Comparison of ENCODE assay signal across 9 cellular contexts in genomic region chr19:58229255-58229639, GRCh38. TPM values are rescaled to one million over a fixed set of nuclear protein-coding genes. Genes with fewer than 3 reads are reported as not detected.
A peak's percentile ranks its signal among the peaks of the same experiment; 100 is the strongest.
DNase-seq lines count a peak whose midpoint lies in the region; ATAC-seq, FAIRE-seq and TF ChIP-seq lines count a peak whose summit lies in the region.
"Had no signal": no experiment of that assay in that cellular context is flagged by ENCODE, and none has a peak within 500 bp of the region (broad histone marks: within the 10 kb centered on the region; RNA-seq: fewer than 3 reads in every experiment).

No MANE protein-coding gene starts in this region.

- H3K4me1 Mint-ChIP-seq in T-helper 17 cell (peaks cover 5% of the 10 kb centered on the region), mesothelial cell of epicardium (peaks cover 20% of the 10 kb centered on the region), type B pancreatic cell (ENCODE audit: unreplicated experiment) (peaks cover 8% of the 10 kb centered on the region)
- H3K4me1 Mint-ChIP-seq in effector memory CD8-positive, alpha-beta T cell (ENCODE audit: low read depth in 2 of 2), result peaks cover 20 to 23% of the 10 kb centered on the region in 2 donors

- peaks cover 10% of the 10 kb centered on the region for H3K36me3 Mint-ChIP-seq in T-helper 17 cell (ENCODE audit: low read depth)
- H3K36me3 Mint-ChIP-seq in effector memory CD8-positive, alpha-beta T cell (ENCODE audit: insufficient read depth), result peaks cover 24% of the 10 kb centered on the region
- H3K36me3 Mint-ChIP-seq in mesothelial cell of epicardium, result peaks cover 54% of the 10 kb centered on the region
- H3K36me3 Mint-ChIP-seq in type B pancreatic cell, result peaks cover 53% of the 10 kb centered on the region

- FAIRE-seq in GM12891 (lab: Jason Lieb, UNC), result no peak
- FAIRE-seq: islet of Langerhans had no signal

- peak overlapping the region; percentile 93 for H3K4me3 Mint-ChIP-seq in T-helper 17 cell
- H3K4me3 Mint-ChIP-seq in effector memory CD8-positive, alpha-beta T cell, result peak overlapping the region; percentile 95 to 97
- peak overlapping the region; percentile 93 for H3K4me3 Mint-ChIP-seq in mesothelial cell of epicardium
- peak overlapping the region; percentile 96 for H3K4me3 Mint-ChIP-seq in type B pancreatic cell

- no peaks in the 10 kb centered on the region for H3K9me3 ChIP-seq in T-helper 17 cell (ENCODE audit: control insufficient read depth, low read length, poor library complexity, severe bottlenecking)

- H3K27ac Mint-ChIP-seq in T-helper 17 cell (no peak overlapping the region), mesothelial cell of epicardium (peak overlapping the region; percentile 97), type B pancreatic cell (peak overlapping the region; percentile 18)
- H3K27ac Mint-ChIP-seq in effector memory CD8-positive, alpha-beta T cell, result peak overlapping the region; percentile 96

- TF ChIP-seq CTCF in mesothelial cell of epicardium (IDR thresholded peaks at IDR 0.05; ENCODE audit: unreplicated experiment) (no peak), type B pancreatic cell (conservative IDR thresholded peaks at IDR 0.05) (no peak)

- peaks cover 1 to 10% of the 10 kb centered on the region in 2 donors for H3K9me3 Mint-ChIP-seq in effector memory CD8-positive, alpha-beta T cell
- H3K9me3 Mint-ChIP-seq in mesothelial cell of epicardium (peaks cover 10% of the 10 kb centered on the region), type B pancreatic cell (peaks cover 23% of the 10 kb centered on the region)

- H3K27me3 Mint-ChIP-seq in T-helper 17 cell (no peaks in the 10 kb centered on the region), mesothelial cell of epicardium (ENCODE audit: low read depth) (no peaks in the 10 kb centered on the region), type B pancreatic cell (no peaks in the 10 kb centered on the region)
- H3K27me3 Mint-ChIP-seq in effector memory CD8-positive, alpha-beta T cell, result no peaks in the 10 kb centered on the region

- ATAC-seq in T-helper 17 cell (peak; percentile 47), GM21360 (IDR thresholded peaks at IDR 0.05; ENCODE audit: unreplicated experiment) (no peak), GM21825 (IDR thresholded peaks at IDR 0.05; ENCODE audit: unreplicated experiment) (no peak)
- ATAC-seq in effector memory CD8-positive, alpha-beta T cell (replicated peaks), result peak; percentile 24

- DNase-seq in 8988T (peak; percentile 37), GM12891 (ENCODE audit: insufficient read length, low spot score) (no peak), T-helper 17 cell (no peak), mesothelial cell of epicardium (ENCODE audit: low spot score in 2 of 2, unreplicated experiment in 2 of 2) (no peak), type B pancreatic cell (ENCODE audit: extremely low spot score, unreplicated experiment) (no peak)
- no peak for DNase-seq in effector memory CD8-positive, alpha-beta T cell

- no peak for TF ChIP-seq POLR2A in GM12891 (IDR thresholded peaks at IDR 0.05; ENCODE audit: low read depth, low read length)

TF ChIP-seq in GM12891, 5 proteins besides CTCF, POLR2A, EP300 and RAD21:
- TF ChIP-seq POLR2AphosphoS5 (IDR thresholded peaks at IDR 0.05; ENCODE audit: low read depth, low read length) (0 out of 2 replicates have a peak, but pooled peaks have one; percentile 9), PAX5 (IDR thresholded peaks at IDR 0.05; ENCODE audit: insufficient read depth, low read length, severe bottlenecking) (no peak)

RNA-seq across cellular contexts. Expression of gene ZNF544, which starts 0.5 kb away (rescaled TPM):
- 33.5 TPM for polyA plus RNA-seq in GM12891 (2012; ENCODE audit: low read depth, missing spikeins)
- 10 to 100 TPM; 13.4 to 15.0 TPM for total RNA-seq in T-helper 17 cell
- 62.7 to 63.5 TPM (median 63.3 TPM) in 3 replicates for total RNA-seq in mesothelial cell of epicardium
- 52.0 and 52.5 TPM in 2 replicates for total RNA-seq in type B pancreatic cell (ENCODE audit: low replicate concordance)

RNA-seq across cellular contexts. Expression of gene ZNF274, which starts 46.4 kb away (rescaled TPM):
- 14.1 TPM for polyA plus RNA-seq in GM12891 (2012; ENCODE audit: low read depth, missing spikeins)
- total RNA-seq in T-helper 17 cell (10 to 100 TPM; 30.4 to 41.0 TPM), mesothelial cell of epicardium (27.4 to 30.6 TPM (median 27.9 TPM) in 3 replicates), type B pancreatic cell (ENCODE audit: low replicate concordance) (27.2 and 34.1 TPM in 2 replicates)

RNA-seq across cellular contexts. Expression of gene ZNF8, which starts 49.5 kb away (rescaled TPM):
- 0.69 TPM for polyA plus RNA-seq in GM12891 (2012; ENCODE audit: low read depth, missing spikeins)
- total RNA-seq in T-helper 17 cell (1 to 10 TPM; 5.6 to 6.6 TPM), mesothelial cell of epicardium (21.6 to 22.1 TPM (median 21.9 TPM) in 3 replicates), type B pancreatic cell (ENCODE audit: low replicate concordance) (10.8 and 16.4 TPM in 2 replicates)

Comparison
In these comparisons a context has a peak if more than half of its experiments do, and no peak if none do; other contexts are left out.
1. ATAC-seq: peak in T-helper 17 cell (single experiment) and effector memory CD8-positive, alpha-beta T cell (single experiment); none in GM21360 (single experiment) and GM21825 (single experiment).
2. Peak in every context shown above with its lines, with median percentiles within 50 percentile points of each other: H3K4me3 Mint-ChIP-seq.